In the genomic region with DNA sequence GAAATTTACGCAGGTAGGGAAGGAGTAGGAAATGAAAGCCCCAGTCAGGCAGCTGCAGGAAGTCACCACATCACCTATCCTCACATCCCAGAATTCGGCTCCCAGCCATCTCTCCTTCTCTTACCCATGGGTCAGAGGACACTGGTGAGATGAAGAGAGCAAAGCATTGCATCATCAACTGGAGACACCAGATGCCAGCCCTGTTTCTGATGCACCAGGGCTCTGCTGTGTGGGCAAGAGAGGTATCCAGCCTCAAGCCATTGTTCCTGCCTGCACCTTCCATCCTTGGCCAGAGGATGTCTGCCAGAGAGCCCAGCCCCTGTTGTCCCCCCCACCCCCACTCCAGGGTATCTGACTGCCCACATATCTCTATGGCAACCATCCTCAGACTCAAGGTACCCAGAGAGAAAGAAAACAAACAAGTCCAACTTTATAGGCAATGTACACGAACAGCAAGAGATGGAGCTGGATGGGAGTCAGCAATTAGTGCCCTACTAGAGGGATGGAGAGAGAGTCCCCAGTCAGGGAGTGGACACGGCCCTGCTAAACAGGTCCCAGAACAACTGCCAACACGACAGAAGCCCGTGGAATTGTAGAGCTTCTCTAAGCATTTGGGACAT, we compare ENCODE assay signal across 15 cellular contexts. TPM values are rescaled to one million over a fixed set of nuclear protein-coding genes. Genes with fewer than 3 reads are reported as not detected.
DNase-seq lines count a peak whose midpoint lies in the region; ATAC-seq, FAIRE-seq and TF ChIP-seq lines count a peak whose summit lies in the region.
"Had no signal": no experiment of that assay in that cellular context is flagged by ENCODE, and none has a peak within 500 bp of the region (broad histone marks: within the 10 kb centered on the region; RNA-seq: fewer than 3 reads in every experiment).

No MANE protein-coding gene starts in this region.

- H3K27ac Mint-ChIP-seq in CD4-positive, CD25-positive, alpha-beta regulatory T cell, result peak overlapping the region; percentile 91 to 96 (median 92)
- H3K27ac Mint-ChIP-seq: mesothelial cell of epicardium had no signal

- H3K9ac ChIP-seq in Loucy (ENCODE audit: low read depth, low read length, poor library complexity, severe bottlenecking), result peak overlapping the region; percentile 73
- no peak overlapping the region for H3K9ac ChIP-seq in duodenal mucosa (ENCODE audit: low read depth in 1 of 2, low read length in 2 of 2)

- H3K4me2 ChIP-seq in Loucy (ENCODE audit: low read depth, low read length, poor library complexity, severe bottlenecking), result peak overlapping the region; percentile 96
- H3K4me2 ChIP-seq in osteoblast (ENCODE audit: insufficient read depth, low read length), result no peak overlapping the region

- TF ChIP-seq CTCF in Loucy (conservative IDR thresholded peaks at IDR 0.05; ENCODE audit: low read length) (no peak), osteoblast (IDR thresholded peaks at IDR 0.05; ENCODE audit: extremely low read depth, low read depth, low read length) (no peak)

- no peaks in the 10 kb centered on the region for H3K9me2 ChIP-seq in Loucy (replicated peaks; ENCODE audit: low read depth, low read length)

- H3K4me1 Mint-ChIP-seq in CD4-positive, CD25-positive, alpha-beta regulatory T cell, result peaks cover 5 to 80% (median 52%) of the 10 kb centered on the region in 4 donors

- FAIRE-seq in frontal cortex (lab: Jason Lieb, UNC), result no peak
- FAIRE-seq: endothelial cell of umbilical vein had no signal

- ATAC-seq in CD4-positive, CD25-positive, alpha-beta regulatory T cell (ENCODE audit: low read depth in 2 of 2), result no peak
- no peak for ATAC-seq in GM19452 (IDR thresholded peaks at IDR 0.05; ENCODE audit: unreplicated experiment)

- no peaks in the 10 kb centered on the region for H3K27me3 ChIP-seq in CD4-positive, CD25-positive, alpha-beta regulatory T cell (ENCODE audit: control insufficient read depth, insufficient read depth, low read length)
- H3K27me3 ChIP-seq in Loucy (ENCODE audit: insufficient read depth, low read length, poor library complexity, severe bottlenecking) (no peaks in the 10 kb centered on the region), duodenal mucosa (ENCODE audit: control insufficient read depth in 1 of 2, insufficient read depth in 2 of 2, low read length in 2 of 2) (no peaks in the 10 kb centered on the region), osteoblast (ENCODE audit: insufficient read depth, low read length) (no peaks in the 10 kb centered on the region)

- H3K36me3 Mint-ChIP-seq in CD4-positive, CD25-positive, alpha-beta regulatory T cell, result peaks cover 21% of the 10 kb centered on the region

- H3K4me3 Mint-ChIP-seq in CD4-positive, CD25-positive, alpha-beta regulatory T cell, result peak overlapping the region; percentile 82 to 92 (median 89)

- H3K36me3 ChIP-seq in CD4-positive, CD25-positive, alpha-beta regulatory T cell (ENCODE audit: control insufficient read depth, insufficient read depth, low read length), result peaks cover 21% of the 10 kb centered on the region
- H3K36me3 ChIP-seq in Loucy (ENCODE audit: insufficient read depth, low read length), result peaks cover 4% of the 10 kb centered on the region; the same call in 1 of the 2 replicates
- H3K36me3 ChIP-seq in duodenal mucosa (ENCODE audit: control insufficient read depth in 1 of 2, insufficient read depth in 2 of 2, low read length in 2 of 2), result peaks cover 33 to 53% of the 10 kb centered on the region in 2 donors
- peaks cover 25% of the 10 kb centered on the region for H3K36me3 ChIP-seq in osteoblast (ENCODE audit: insufficient read depth, low read length)

- peak overlapping the region; percentile 13 for H3K4me3 ChIP-seq in CD4-positive, CD25-positive, alpha-beta regulatory T cell (ENCODE audit: low read depth, low read length)
- peak overlapping the region; percentile 81 for H3K4me3 ChIP-seq in Loucy (ENCODE audit: low read length, poor library complexity, severe bottlenecking)
- H3K4me3 ChIP-seq in duodenal mucosa (ENCODE audit: low read depth in 1 of 2, low read length in 2 of 2), result peak overlapping the region; percentile 18 to 68
- H3K4me3 ChIP-seq in osteoblast (ENCODE audit: insufficient read depth, low read length), result no peak overlapping the region
- H3K4me3 ChIP-seq: SK-N-MC had no signal

- peaks cover 75% of the 10 kb centered on the region for H3K4me1 ChIP-seq in CD4-positive, CD25-positive, alpha-beta regulatory T cell (ENCODE audit: control insufficient read depth, insufficient read depth, low read length, poor library complexity, severe bottlenecking)
- peaks cover 75% of the 10 kb centered on the region for H3K4me1 ChIP-seq in Loucy (ENCODE audit: insufficient read depth, low read length, poor library complexity, severe bottlenecking)
- H3K4me1 ChIP-seq in duodenal mucosa (ENCODE audit: control insufficient read depth in 1 of 2, insufficient read depth in 2 of 2, low read length in 2 of 2), result peaks cover 62 to 66% of the 10 kb centered on the region in 2 donors
- peaks cover 15% of the 10 kb centered on the region for H3K4me1 ChIP-seq in osteoblast (ENCODE audit: insufficient read depth, low read length)

- peaks cover 5% of the 10 kb centered on the region for H3F3A ChIP-seq in Loucy (ENCODE audit: low read depth)

- H2AFZ ChIP-seq in Loucy (ENCODE audit: low read length) (no peak overlapping the region), osteoblast (ENCODE audit: low read length) (no peak overlapping the region)

- H3K27ac ChIP-seq in CD4-positive, CD25-positive, alpha-beta regulatory T cell (ENCODE audit: insufficient read depth, low read length, poor library complexity, severe bottlenecking), result peak overlapping the region; percentile 26
- H3K27ac ChIP-seq in duodenal mucosa (ENCODE audit: low read depth, low read length) (peak overlapping the region; percentile 13), osteoblast (ENCODE audit: low read depth, low read length) (no peak overlapping the region)
- H3K27ac ChIP-seq: SK-N-MC had no signal

- H4K20me1 ChIP-seq in Loucy (ENCODE audit: insufficient read depth, low read length, poor library complexity, severe bottlenecking) (peaks cover 24% of the 10 kb centered on the region), osteoblast (ENCODE audit: insufficient read depth, low read length) (peaks cover 49% of the 10 kb centered on the region)

- H3K79me2 ChIP-seq in Loucy (ENCODE audit: insufficient read depth, low read length) (peaks cover 79% of the 10 kb centered on the region), osteoblast (ENCODE audit: insufficient read depth, low read length) (peaks cover 41% of the 10 kb centered on the region)

- no peak for DNase-seq in CD4-positive, CD25-positive, alpha-beta regulatory T cell
- peak; percentile 81 for DNase-seq in osteoblast (ENCODE audit: insufficient read length, low spot score, missing footprints)
- DNase-seq in frontal cortex (ENCODE audit: low spot score in 2 of 2), result no peak
- DNase-seq in KBM-7, result no peak
- DNase-seq in effector CD8-positive, alpha-beta T cell (lab: John Stamatoyannopoulos, UW), result no peak
- DNase-seq: activated CD4-positive, alpha-beta T cell treated with anti-CD3 and anti-CD28 coated beads, Interleukin-2, amount 50 U/mL, for 48 hours; COR-L47; GOT3; NCI-H1930 had no signal

- no peaks in the 10 kb centered on the region for H3K9me3 Mint-ChIP-seq in CD4-positive, CD25-positive, alpha-beta regulatory T cell
- H3K9me3 Mint-ChIP-seq: mesothelial cell of epicardium had no signal

- in situ Hi-C loops in KBM-7 (cut with MboI; ENCODE audit: low pct_unique_long_range_greater_than_20kb, low sequenced_read_pairs), result no loop called here

- H3K27me3 Mint-ChIP-seq in CD4-positive, CD25-positive, alpha-beta regulatory T cell, result no peaks in the 10 kb centered on the region

- no peaks in the 10 kb centered on the region for H3K9me3 ChIP-seq in CD4-positive, CD25-positive, alpha-beta regulatory T cell (ENCODE audit: control insufficient read depth in 2 of 2, low read length in 2 of 2)
- H3K9me3 ChIP-seq in Loucy (ENCODE audit: insufficient read depth, low read depth, low read length) (no peaks in the 10 kb centered on the region), duodenal mucosa (ENCODE audit: control insufficient read depth in 1 of 2, low read length in 2 of 2) (no peaks in the 10 kb centered on the region), osteoblast (ENCODE audit: low read depth, low read length) (no peaks in the 10 kb centered on the region)

RNA-seq across cellular contexts. Expression of gene CAMK2G, which starts 3.0 kb away (rescaled TPM):
- total RNA-seq in CD4-positive, CD25-positive, alpha-beta regulatory T cell, result 58.8 TPM
- 1 to 10 TPM; 4.3 to 5.3 (median 4.7) TPM for polyA plus RNA-seq in CD4-positive, CD25-positive, alpha-beta regulatory T cell
- total RNA-seq in osteoblast (22.4 and 28.3 TPM in 2 replicates), frontal cortex (50.1 TPM)

RNA-seq across cellular contexts. Expression of gene PLAU, which starts 39.5 kb away (rescaled TPM):
- total RNA-seq in CD4-positive, CD25-positive, alpha-beta regulatory T cell, result 0.35 TPM
- polyA plus RNA-seq in CD4-positive, CD25-positive, alpha-beta regulatory T cell, result not detected
- total RNA-seq in osteoblast, result 27.9 and 40.7 TPM in 2 replicates
- 0.82 TPM for total RNA-seq in frontal cortex

Comparison
In these comparisons a context has a peak if more than half of its experiments do, and no peak if none do; other contexts are left out.
1. RNA of gene PLAU, which starts 39.5 kb away (total RNA-seq): 27.9 to 40.7 TPM in osteoblast; 0.82 TPM in frontal cortex (single experiment) and 0.35 TPM in CD4-positive, CD25-positive, alpha-beta regulatory T cell (single experiment); every median in the first group is over 10 times any median in the second.